ENCODE assay signal across 8 cellular contexts in the genomic region with DNA sequence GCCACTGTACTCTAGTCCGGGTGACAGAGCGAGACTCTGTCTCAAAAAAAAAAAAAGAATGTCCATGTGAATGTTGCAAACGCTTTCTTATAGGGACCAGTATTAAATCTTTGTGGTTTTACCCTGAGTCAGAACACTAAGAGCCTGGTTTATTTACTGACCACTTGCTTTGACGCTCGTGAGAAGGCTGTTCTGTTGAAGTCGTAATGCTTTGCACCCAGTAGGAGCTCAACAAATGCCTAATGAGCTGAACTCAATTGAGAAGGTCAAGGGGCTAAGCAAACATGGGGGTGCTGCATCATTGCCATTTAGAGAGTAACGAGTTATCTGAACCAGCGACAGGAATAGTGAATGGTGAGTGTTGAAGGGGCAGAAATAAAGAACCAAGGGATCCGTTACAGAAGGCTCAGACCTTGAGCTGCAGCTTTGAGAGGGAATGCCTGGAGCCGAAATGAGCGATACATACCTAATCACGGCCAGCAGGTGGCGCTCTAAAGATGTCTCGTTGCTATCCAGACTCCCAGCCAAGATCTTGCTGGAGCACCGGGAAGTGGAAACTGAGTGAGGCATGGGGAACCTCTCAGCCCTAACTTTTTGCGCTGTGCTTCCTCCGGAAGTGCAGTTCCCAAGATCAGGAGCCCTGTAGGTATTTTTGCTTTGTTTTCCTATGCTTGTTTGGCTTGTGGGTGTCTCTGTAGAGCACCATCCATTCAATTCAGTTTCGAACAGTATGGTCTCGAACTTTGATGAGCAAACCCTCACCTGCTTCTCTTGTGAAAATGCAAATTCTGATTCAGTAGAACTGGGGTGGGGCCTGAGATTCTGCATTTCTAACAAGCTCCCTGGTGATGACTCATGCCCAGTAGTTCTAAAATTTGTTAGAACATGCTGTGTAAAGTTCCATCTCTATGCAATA. TPM values are rescaled to one million over a fixed set of nuclear protein-coding genes. Genes with fewer than 3 reads are reported as not detected.
A peak's percentile ranks its signal among the peaks of the same experiment; 100 is the strongest.
DNase-seq lines count a peak whose midpoint lies in the region; ATAC-seq and TF ChIP-seq lines count a peak whose summit lies in the region.

No MANE protein-coding gene starts in this region.

- TF ChIP-seq CTCF in LNCaP clone FGC (IDR thresholded peaks at IDR 0.05; ENCODE audit: control insufficient read depth, extremely low read depth, insufficient read depth) (peak; percentile 89), fibroblast of the aortic adventitia (IDR thresholded peaks at IDR 0.05; ENCODE audit: insufficient read depth, low read length) (peak; percentile 79), neural crest cell (conservative IDR thresholded peaks at IDR 0.05) (peak; percentile 94)

- no peaks in the 10 kb centered on the region for H3K9me3 Mint-ChIP-seq in activated T-helper 1 cell treated with anti-CD3 and anti-CD28 coated beads, Interleukin-12 subunit alpha, Interleukin-12 subunit beta, Interleukin-2, Interleukin-4 antibody, amounts not matched to agents 30 ng/mL and 10 ng/mL and 1 ng/mL, durations not matched to agents 14 hours and 24 hours and 36 hours
- H3K9me3 Mint-ChIP-seq in neural crest cell, result no peaks in the 10 kb centered on the region

- peak; percentile 76 for ATAC-seq in stimulated activated naive CD8-positive, alpha-beta T cell treated with anti-CD3 and anti-CD28 coated beads, Interleukin-15, Interleukin-2, amounts not matched to agents 100 U/mL and 50 U/mL, for 24 hours
- no peak for ATAC-seq in HG03469 (IDR thresholded peaks at IDR 0.05; ENCODE audit: unreplicated experiment)

- H3K4me3 ChIP-seq in LNCaP clone FGC (ENCODE audit: low read depth, low read length) (no peak overlapping the region), fibroblast of the aortic adventitia (ENCODE audit: low read depth, low read length) (no peak overlapping the region)

- H3K4me1 Mint-ChIP-seq in activated T-helper 1 cell treated with anti-CD3 and anti-CD28 coated beads, Interleukin-12 subunit alpha, Interleukin-12 subunit beta, Interleukin-2, Interleukin-4 antibody, amounts not matched to agents 30 ng/mL and 10 ng/mL and 1 ng/mL, durations not matched to agents 14 hours and 24 hours and 36 hours (ENCODE audit: low read depth), result peaks cover 22% of the 10 kb centered on the region
- peaks cover 13% of the 10 kb centered on the region for H3K4me1 Mint-ChIP-seq in neural crest cell

- DNase-seq in DMS53 (lab: John Stamatoyannopoulos, UW) (peak; percentile 96), LNCaP clone FGC (ENCODE audit: low read depth) (peak; percentile 55), RPMI7951 (ENCODE audit: low read depth) (peak; percentile 77), fibroblast of the aortic adventitia (ENCODE audit: low read depth) (peak; percentile 92), neural crest cell (ENCODE audit: low read depth, low spot score) (peak; percentile 98)
- DNase-seq in activated T-helper 1 cell treated with anti-CD3 and anti-CD28 coated beads, Interleukin-12 subunit alpha, Interleukin-12 subunit beta, Interleukin-2, Interleukin-4 antibody, amounts not matched to agents 30 ng/mL and 10 ng/mL and 1 ng/mL, durations not matched to agents 14 hours and 24 hours and 36 hours (ENCODE audit: low spot score), result peak; percentile 63
- DNase-seq in stimulated activated naive CD8-positive, alpha-beta T cell treated with anti-CD3 and anti-CD28 coated beads, Interleukin-15, Interleukin-2, amounts not matched to agents 100 U/mL and 50 U/mL, for 24 hours, result peak; percentile 87

- H3K4me3 Mint-ChIP-seq in activated T-helper 1 cell treated with anti-CD3 and anti-CD28 coated beads, Interleukin-12 subunit alpha, Interleukin-12 subunit beta, Interleukin-2, Interleukin-4 antibody, amounts not matched to agents 30 ng/mL and 10 ng/mL and 1 ng/mL, durations not matched to agents 14 hours and 24 hours and 36 hours, result no peak overlapping the region
- no peak overlapping the region for H3K4me3 Mint-ChIP-seq in neural crest cell

- no peaks in the 10 kb centered on the region for H3K36me3 Mint-ChIP-seq in activated T-helper 1 cell treated with anti-CD3 and anti-CD28 coated beads, Interleukin-12 subunit alpha, Interleukin-12 subunit beta, Interleukin-2, Interleukin-4 antibody, amounts not matched to agents 30 ng/mL and 10 ng/mL and 1 ng/mL, durations not matched to agents 14 hours and 24 hours and 36 hours (ENCODE audit: low read depth)
- H3K36me3 Mint-ChIP-seq in neural crest cell (ENCODE audit: low read depth), result no peaks in the 10 kb centered on the region

- peaks cover 26% of the 10 kb centered on the region for H3K27me3 Mint-ChIP-seq in activated T-helper 1 cell treated with anti-CD3 and anti-CD28 coated beads, Interleukin-12 subunit alpha, Interleukin-12 subunit beta, Interleukin-2, Interleukin-4 antibody, amounts not matched to agents 30 ng/mL and 10 ng/mL and 1 ng/mL, durations not matched to agents 14 hours and 24 hours and 36 hours (ENCODE audit: insufficient read depth)
- H3K27me3 Mint-ChIP-seq in neural crest cell (ENCODE audit: low read depth), result peaks cover 25% of the 10 kb centered on the region

- intact Hi-C loops in activated T-helper 1 cell treated with anti-CD3 and anti-CD28 coated beads, Interleukin-12 subunit alpha, Interleukin-12 subunit beta, Interleukin-2, Interleukin-4 antibody, amounts not matched to agents 30 ng/mL and 10 ng/mL and 1 ng/mL, durations not matched to agents 14 hours and 24 hours and 36 hours (cut with micrococcal nuclease), result loop anchor here (1.0 kb wide), 3 partner anchors 335 to 588 kb away; no protein-coding TSS in a partner anchor

- no peak overlapping the region for H3K27ac Mint-ChIP-seq in activated T-helper 1 cell treated with anti-CD3 and anti-CD28 coated beads, Interleukin-12 subunit alpha, Interleukin-12 subunit beta, Interleukin-2, Interleukin-4 antibody, amounts not matched to agents 30 ng/mL and 10 ng/mL and 1 ng/mL, durations not matched to agents 14 hours and 24 hours and 36 hours
- H3K27ac Mint-ChIP-seq in neural crest cell (ENCODE audit: unreplicated experiment), result no peak overlapping the region

RNA-seq across cellular contexts. Expression of a gene that starts 12.6 kb away (rescaled TPM):
- total RNA-seq in RPMI7951 (2014; rRNA removed; shearing (Covaris generic)), result not detected in 2 replicates
- total RNA-seq in activated T-helper 1 cell treated with anti-CD3 and anti-CD28 coated beads, Interleukin-12 subunit alpha, Interleukin-12 subunit beta, Interleukin-2, Interleukin-4 antibody, amounts not matched to agents 30 ng/mL and 10 ng/mL and 1 ng/mL, durations not matched to agents 14 hours and 24 hours and 36 hours, result not detected in 2 replicates
- total RNA-seq in fibroblast of the aortic adventitia (ENCODE audit: low replicate concordance) (not detected in 2 replicates), neural crest cell (not detected in 2 replicates)

RNA-seq across cellular contexts. Expression of a gene that starts 25.5 kb away (rescaled TPM):
- 23.6 and 26.4 TPM in 2 replicates for total RNA-seq in RPMI7951 (2014; rRNA removed; shearing (Covaris generic))
- total RNA-seq in activated T-helper 1 cell treated with anti-CD3 and anti-CD28 coated beads, Interleukin-12 subunit alpha, Interleukin-12 subunit beta, Interleukin-2, Interleukin-4 antibody, amounts not matched to agents 30 ng/mL and 10 ng/mL and 1 ng/mL, durations not matched to agents 14 hours and 24 hours and 36 hours, result 72.4 and 75.4 TPM in 2 replicates
- total RNA-seq in fibroblast of the aortic adventitia (ENCODE audit: low replicate concordance) (42.6 and 68.8 TPM in 2 replicates), neural crest cell (34.1 and 34.3 TPM in 2 replicates)

RNA-seq across cellular contexts. Expression of a gene that starts 27.2 kb away (rescaled TPM):
- total RNA-seq in RPMI7951 (2014; rRNA removed; shearing (Covaris generic)), result 2,664 and 2,696 TPM in 2 replicates
- total RNA-seq in activated T-helper 1 cell treated with anti-CD3 and anti-CD28 coated beads, Interleukin-12 subunit alpha, Interleukin-12 subunit beta, Interleukin-2, Interleukin-4 antibody, amounts not matched to agents 30 ng/mL and 10 ng/mL and 1 ng/mL, durations not matched to agents 14 hours and 24 hours and 36 hours, result 2,163 and 2,185 TPM in 2 replicates
- total RNA-seq in fibroblast of the aortic adventitia (ENCODE audit: low replicate concordance) (2,801 and 6,665 TPM in 2 replicates), neural crest cell (1,793 and 1,885 TPM in 2 replicates)
